Comparison of ENCODE assay signal across 9 cellular contexts in genomic region chr6:24933868-24934401, GRCh38. TPM values are rescaled to one million over a fixed set of nuclear protein-coding genes. Genes with fewer than 3 reads are reported as not detected.
DNase-seq lines count a peak whose midpoint lies in the region; ATAC-seq and TF ChIP-seq lines count a peak whose summit lies in the region.
"Had no signal": no experiment of that assay in that cellular context is flagged by ENCODE, and none has a peak within 500 bp of the region (broad histone marks: within the 10 kb centered on the region; RNA-seq: fewer than 3 reads in every experiment).

No MANE protein-coding gene starts in this region.

- H4K20me1 ChIP-seq in osteoblast (ENCODE audit: insufficient read depth, low read length) = no peaks in the 10 kb centered on the region

- intact Hi-C loops in cardiac septum (cut with DNase I) = no loop called here

- H3K27ac ChIP-seq in cardiac muscle cell (no peak overlapping the region), osteoblast (ENCODE audit: low read depth, low read length) (no peak overlapping the region)

- H3K4me1 ChIP-seq in cardiac muscle cell (ENCODE audit: low read depth) (peaks cover 36% of the 10 kb centered on the region), NT2/D1 (ENCODE audit: insufficient read depth, insufficient read length) (no peaks in the 10 kb centered on the region), osteoblast (ENCODE audit: insufficient read depth, low read length) (peaks cover 15% of the 10 kb centered on the region)

- H3K9ac ChIP-seq in NT2/D1 (ENCODE audit: insufficient read length, low read depth) = no peak overlapping the region

- no peaks in the 10 kb centered on the region for H3K79me2 ChIP-seq in osteoblast (ENCODE audit: insufficient read depth, low read length)

- H3K27me3 ChIP-seq in cardiac muscle cell (no peaks in the 10 kb centered on the region), NT2/D1 (ENCODE audit: insufficient read depth, insufficient read length) (no peaks in the 10 kb centered on the region), osteoblast (ENCODE audit: insufficient read depth, low read length) (peaks cover 4% of the 10 kb centered on the region)

- no peak overlapping the region for H3K4me2 ChIP-seq in osteoblast (ENCODE audit: insufficient read depth, low read length)

- H3K4me3 ChIP-seq in cardiac muscle cell (no peak overlapping the region), NT2/D1 (ENCODE audit: insufficient read length, low read depth) (no peak overlapping the region), osteoblast (ENCODE audit: insufficient read depth, low read length) (no peak overlapping the region)

- TF ChIP-seq CTCF in cardiac muscle cell (IDR thresholded peaks at IDR 0.05; ENCODE audit: low read depth, low read length) (peak; percentile 41), osteoblast (IDR thresholded peaks at IDR 0.05; ENCODE audit: extremely low read depth, low read depth, low read length) (peak; percentile 58)

- H3K9me3 ChIP-seq in cardiac muscle cell (ENCODE audit: low read depth) (no peaks in the 10 kb centered on the region), NT2/D1 (ENCODE audit: insufficient read depth, low read length) (no peaks in the 10 kb centered on the region), osteoblast (ENCODE audit: low read depth, low read length) (no peaks in the 10 kb centered on the region)

- DNase-seq in cardiac muscle cell (ENCODE audit: low read depth in 1 of 2, low spot score in 1 of 2) = peak; percentile 34 to 64
- no peak for DNase-seq in cardiac septum (ENCODE audit: low spot score)
- DNase-seq in NT2/D1 (ENCODE audit: low read depth, low spot score) = peak; percentile 49
- DNase-seq in central memory CD4-positive, alpha-beta T cell = peak; percentile 66
- DNase-seq in osteoblast (ENCODE audit: insufficient read length, low spot score, missing footprints) = no peak
- DNase-seq in SIG-M5 (lab: John Stamatoyannopoulos, UW) = no peak
- DNase-seq in SIG-M5 treated with dmso at 0.1 percent for 504 hours (lab: John Stamatoyannopoulos, UW; ENCODE audit: unreplicated experiment) = no peak

- H2AFZ ChIP-seq in osteoblast (ENCODE audit: low read length) = no peak overlapping the region

- no peak for ATAC-seq in HG03039 (IDR thresholded peaks at IDR 0.05; ENCODE audit: unreplicated experiment)

- no peaks in the 10 kb centered on the region for H3K36me3 ChIP-seq in cardiac muscle cell
- no peaks in the 10 kb centered on the region for H3K36me3 ChIP-seq in NT2/D1 (ENCODE audit: insufficient read depth, insufficient read length, low read length)
- H3K36me3 ChIP-seq in osteoblast (ENCODE audit: insufficient read depth, low read length) = no peaks in the 10 kb centered on the region

RNA-seq across cellular contexts. Expression of gene RIPOR2, which starts 1.8 kb away (rescaled TPM):
- total RNA-seq in cardiac muscle cell = 4.8 and 6.9 TPM in 2 replicates
- polyA plus RNA-seq in cardiac muscle cell = 2.2 and 4.4 TPM in 2 replicates
- total RNA-seq in cardiac septum = 11.2 TPM
- total RNA-seq in osteoblast = 1.4 and 2.1 TPM in 2 replicates
- total RNA-seq: glomerular endothelial cell had no signal

Comparison
In these comparisons a context has a peak if more than half of its experiments do, and no peak if none do; other contexts are left out.
1. DNase-seq: peak in cardiac muscle cell (2 of 2), NT2/D1 (single experiment) and central memory CD4-positive, alpha-beta T cell (single experiment); none in cardiac septum (single experiment), osteoblast (single experiment), SIG-M5 (single experiment) and SIG-M5 treated with dmso at 0.1 percent for 504 hours (single experiment).